ENCODE assay signal across 15 cellular contexts in genomic region chr4:25117274-25117673, GRCh38. TPM values are rescaled to one million over a fixed set of nuclear protein-coding genes. Genes with fewer than 3 reads are reported as not detected.
DNase-seq lines count a peak whose midpoint lies in the region; ATAC-seq and TF ChIP-seq lines count a peak whose summit lies in the region.
"Had no signal": no experiment of that assay in that cellular context is flagged by ENCODE, and none has a peak within 500 bp of the region (broad histone marks: within the 10 kb centered on the region; RNA-seq: fewer than 3 reads in every experiment).

No MANE protein-coding gene starts in this region.

- peaks cover 0 to 22% (median under 1%) of the 10 kb centered on the region in 9 donors for H3K36me3 ChIP-seq in heart left ventricle
- no peaks in the 10 kb centered on the region for H3K36me3 ChIP-seq in right atrium auricular region
- peaks cover 0 to 6% (median 2%) of the 10 kb centered on the region in 4 donors for H3K36me3 ChIP-seq in esophagus muscularis mucosa
- H3K36me3 ChIP-seq in testis (ENCODE audit: low read depth, missing control alignments), result no peaks in the 10 kb centered on the region
- H3K36me3 ChIP-seq: BLaER1 had no signal

- intact Hi-C loops in heart left ventricle (cut with DNase I), result no loop called here
- intact Hi-C loops in esophagus muscularis mucosa (cut with DNase I), result no loop called here
- intact Hi-C loops in testis (cut with DNase I; ENCODE audit: low total_unique reads), result no loop called here

- H3K4me1 ChIP-seq in heart left ventricle, result no peaks in the 10 kb centered on the region
- no peaks in the 10 kb centered on the region for H3K4me1 ChIP-seq in right atrium auricular region
- no peaks in the 10 kb centered on the region for H3K4me1 ChIP-seq in esophagus muscularis mucosa
- no peaks in the 10 kb centered on the region for H3K4me1 ChIP-seq in testis
- H3K4me1 ChIP-seq: BLaER1 had no signal

- TF ChIP-seq POLR2A in heart left ventricle (IDR thresholded peaks at IDR 0.05), result no peak
- TF ChIP-seq POLR2A in esophagus muscularis mucosa (IDR thresholded peaks at IDR 0.05; ENCODE audit: low read depth), result no peak
- TF ChIP-seq POLR2A in testis (IDR thresholded peaks at IDR 0.05), result no peak

- H3K27ac ChIP-seq in heart left ventricle, result no peak overlapping the region
- no peak overlapping the region for H3K27ac ChIP-seq in right atrium auricular region
- H3K27ac ChIP-seq in esophagus muscularis mucosa (replicated peaks in 1 of 4), result no peak overlapping the region
- peak overlapping the region in 1 of 2 donors; percentile 70 for H3K27ac ChIP-seq in testis
- H3K27ac ChIP-seq: BLaER1 had no signal

- DNase-seq in heart left ventricle (no peak), right atrium auricular region (ENCODE audit: low spot score) (no peak), RPMI7951 (ENCODE audit: low read depth) (peak; percentile 31), esophagus muscularis mucosa (ENCODE audit: extremely low spot score) (peak; percentile 29), testis (peak; percentile 78)
- DNase-seq in activated naive CD4-positive, alpha-beta T cell (lab: John Stamatoyannopoulos, UW), result no peak
- DNase-seq: 8988T; AML-193; CD8-positive, alpha-beta memory T cell; DMS53; GOT3; H9 had no signal

- ATAC-seq in heart left ventricle (peak in 3 of 4 donors; percentile 28 to 48 (median 31)), GM21723 (IDR thresholded peaks at IDR 0.05; ENCODE audit: unreplicated experiment) (no peak), HG02588 (IDR thresholded peaks at IDR 0.05; ENCODE audit: unreplicated experiment) (no peak)

- TF ChIP-seq EP300 in esophagus muscularis mucosa (IDR thresholded peaks at IDR 0.05), result no peak

- H3K9me3 ChIP-seq in heart left ventricle, result no peaks in the 10 kb centered on the region
- H3K9me3 ChIP-seq in right atrium auricular region, result no peaks in the 10 kb centered on the region
- H3K9me3 ChIP-seq in esophagus muscularis mucosa, result no peaks in the 10 kb centered on the region
- no peaks in the 10 kb centered on the region for H3K9me3 ChIP-seq in testis
- H3K9me3 ChIP-seq: BLaER1 had no signal

- H3K27me3 ChIP-seq in heart left ventricle (no peaks in the 10 kb centered on the region), right atrium auricular region (no peaks in the 10 kb centered on the region), esophagus muscularis mucosa (no peaks in the 10 kb centered on the region), testis (no peaks in the 10 kb centered on the region)
- H3K27me3 ChIP-seq: BLaER1 had no signal

- no peak for TF ChIP-seq CTCF in heart left ventricle (IDR thresholded peaks at IDR 0.05)
- TF ChIP-seq CTCF in right atrium auricular region (IDR thresholded peaks at IDR 0.05), result no peak
- no peak for TF ChIP-seq CTCF in esophagus muscularis mucosa (IDR thresholded peaks at IDR 0.05)
- no peak for TF ChIP-seq CTCF in testis (IDR thresholded peaks at IDR 0.05)

- WGBS in heart left ventricle, 4 donors, result 90 to 93% (median 92%) methylated on average over 4 of the region's 4 CpGs
- WGBS in esophagus muscularis mucosa, result 89% methylated on average over 3 of the region's 4 CpGs
- WGBS in testis, 2 donors, result 52 to 76% methylated on average over 4 of the region's 4 CpGs

- no peak overlapping the region for H3K4me3 ChIP-seq in heart left ventricle
- no peak overlapping the region for H3K4me3 ChIP-seq in right atrium auricular region
- H3K4me3 ChIP-seq in esophagus muscularis mucosa, result no peak overlapping the region
- H3K4me3 ChIP-seq in testis, result no peak overlapping the region
- H3K4me3 ChIP-seq: BLaER1 had no signal

RNA-seq across cellular contexts. Expression of gene SEPSECS, which starts 43.0 kb away (rescaled TPM):
- total RNA-seq in heart left ventricle, result 1 to 10 TPM; 3.2 to 7.6 (median 6.2) TPM
- polyA plus RNA-seq in heart left ventricle, result 1 to 10 TPM; 2.0 to 2.6 TPM
- total RNA-seq in right atrium auricular region, result 1 to 10 TPM; 2.4 to 3.9 TPM
- 4.9 and 5.3 TPM in 2 replicates for total RNA-seq in RPMI7951 (2014; rRNA removed; shearing (Covaris generic))
- total RNA-seq in esophagus muscularis mucosa, result 1 to 10 TPM; 3.8 to 6.2 (median 4.0) TPM
- total RNA-seq in testis, result 10 to 100 TPM; 18.2 to 18.3 TPM
- polyA plus RNA-seq in testis (ENCODE audit: insufficient read depth, low read depth, low replicate concordance), result 12.7 TPM

Comparison
In these comparisons a context has a peak if more than half of its experiments do, and no peak if none do; other contexts are left out.
1. ATAC-seq: peak in heart left ventricle (3 of 4); none in GM21723 (single experiment) and HG02588 (single experiment).
2. DNase-seq: peak in RPMI7951 (single experiment), esophagus muscularis mucosa (single experiment) and testis (single experiment); none in heart left ventricle (0 of 5), right atrium auricular region (single experiment) and activated naive CD4-positive, alpha-beta T cell (0 of 4).